In the genomic region with DNA sequence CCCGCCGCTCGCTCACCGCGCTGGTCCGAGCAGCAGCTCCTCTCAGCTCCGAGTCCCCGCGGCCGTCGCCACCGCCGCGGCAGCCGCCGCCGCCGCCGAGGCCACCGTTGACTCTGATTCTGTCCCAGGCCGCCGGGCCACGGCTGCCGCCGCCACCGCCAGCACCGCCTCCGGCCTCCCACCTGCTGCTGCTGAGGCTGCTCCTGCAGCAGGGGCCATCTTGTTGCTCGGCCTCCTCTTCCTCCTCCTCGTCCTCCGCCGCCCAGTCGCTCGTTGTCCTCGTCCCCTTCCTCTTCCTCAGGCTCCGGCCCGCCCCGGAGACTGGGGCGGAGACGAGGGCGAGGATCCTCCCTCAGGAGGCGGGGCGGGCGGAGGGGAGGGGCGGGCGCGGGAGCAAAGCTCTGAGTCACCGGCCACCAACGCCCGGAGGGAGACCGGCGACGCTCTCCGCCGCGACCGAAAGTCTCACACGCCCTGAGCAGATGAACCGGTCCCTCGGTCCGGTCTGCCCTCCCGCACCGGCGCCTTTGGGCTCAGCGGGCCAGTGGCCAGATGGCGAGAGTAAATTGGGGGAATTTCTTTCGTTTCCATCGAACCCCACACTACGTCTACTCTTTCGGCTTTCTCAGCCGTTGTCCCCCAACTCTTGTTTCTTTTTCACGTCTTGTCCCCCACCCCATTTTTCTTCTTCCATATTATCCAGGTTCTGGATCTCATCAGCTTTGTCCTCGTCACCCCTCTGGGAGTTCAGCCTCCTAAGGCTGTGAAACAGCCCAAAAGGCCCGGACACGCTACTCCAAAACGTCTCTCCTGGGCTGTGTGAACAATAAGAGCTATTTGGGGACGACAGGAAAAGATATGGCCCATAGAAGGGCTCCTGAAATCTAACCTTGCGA, we compare ENCODE assay signal across 8 cellular contexts. TPM values are rescaled to one million over a fixed set of nuclear protein-coding genes. Genes with fewer than 3 reads are reported as not detected.
DNase-seq lines count a peak whose midpoint lies in the region; ATAC-seq and TF ChIP-seq lines count a peak whose summit lies in the region.

A gene with protein sequence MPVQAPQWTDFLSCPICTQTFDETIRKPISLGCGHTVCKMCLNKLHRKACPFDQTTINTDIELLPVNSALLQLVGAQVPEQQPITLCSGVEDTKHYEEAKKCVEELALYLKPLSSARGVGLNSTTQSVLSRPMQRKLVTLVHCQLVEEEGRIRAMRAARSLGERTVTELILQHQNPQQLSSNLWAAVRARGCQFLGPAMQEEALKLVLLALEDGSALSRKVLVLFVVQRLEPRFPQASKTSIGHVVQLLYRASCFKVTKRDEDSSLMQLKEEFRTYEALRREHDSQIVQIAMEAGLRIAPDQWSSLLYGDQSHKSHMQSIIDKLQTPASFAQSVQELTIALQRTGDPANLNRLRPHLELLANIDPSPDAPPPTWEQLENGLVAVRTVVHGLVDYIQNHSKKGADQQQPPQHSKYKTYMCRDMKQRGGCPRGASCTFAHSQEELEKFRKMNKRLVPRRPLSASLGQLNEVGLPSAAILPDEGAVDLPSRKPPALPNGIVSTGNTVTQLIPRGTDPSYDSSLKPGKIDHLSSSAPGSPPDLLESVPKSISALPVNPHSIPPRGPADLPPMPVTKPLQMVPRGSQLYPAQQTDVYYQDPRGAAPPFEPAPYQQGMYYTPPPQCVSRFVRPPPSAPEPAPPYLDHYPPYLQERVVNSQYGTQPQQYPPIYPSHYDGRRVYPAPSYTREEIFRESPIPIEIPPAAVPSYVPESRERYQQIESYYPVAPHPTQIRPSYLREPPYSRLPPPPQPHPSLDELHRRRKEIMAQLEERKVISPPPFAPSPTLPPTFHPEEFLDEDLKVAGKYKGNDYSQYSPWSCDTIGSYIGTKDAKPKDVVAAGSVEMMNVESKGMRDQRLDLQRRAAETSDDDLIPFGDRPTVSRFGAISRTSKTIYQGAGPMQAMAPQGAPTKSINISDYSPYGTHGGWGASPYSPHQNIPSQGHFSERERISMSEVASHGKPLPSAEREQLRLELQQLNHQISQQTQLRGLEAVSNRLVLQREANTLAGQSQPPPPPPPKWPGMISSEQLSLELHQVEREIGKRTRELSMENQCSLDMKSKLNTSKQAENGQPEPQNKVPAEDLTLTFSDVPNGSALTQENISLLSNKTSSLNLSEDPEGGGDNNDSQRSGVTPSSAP (minus strand): TSS at position 278 of the 896 bp plus-strand sequence. CDS start 29,372 bp downstream, outside the sequence.

- peaks cover 16% of the 10 kb centered on the region for H3K36me3 Mint-ChIP-seq in CD8-positive, alpha-beta T cell

- peaks cover 45% of the 10 kb centered on the region for H3K4me1 Mint-ChIP-seq in CD8-positive, alpha-beta T cell (ENCODE audit: low read depth)

- DNase-seq in CD8-positive, alpha-beta T cell, result peak; percentile 79 to 93 (median 88)
- DNase-seq in HK-2 (ENCODE audit: unreplicated experiment) (peak; percentile 96), medulla oblongata (ENCODE audit: extremely low spot score) (peak; percentile 97)
- peak; percentile 80 for DNase-seq in NK-92 treated with Interleukin-12 subunit alpha and Interleukin-12 subunit beta, amount 100 ng/mL, for 24 hours (lab: John Stamatoyannopoulos, UW)
- peak; percentile 94 for DNase-seq in activated CD8-positive, alpha-beta memory T cell treated with anti-CD3 and anti-CD28 coated beads for 24 hours
- peak; percentile 83 for DNase-seq in effector CD4-positive, alpha-beta T cell
- DNase-seq in stimulated activated CD8-positive, alpha-beta memory T cell treated with anti-CD3 and anti-CD28 coated beads, Interleukin-12 subunit alpha, Interleukin-12 subunit beta, amount 100 ng/mL, for 1 hour (ENCODE audit: low read depth), result peak; percentile 82

- peak; percentile 95 for ATAC-seq in CD8-positive, alpha-beta T cell
- peak; percentile 92 for ATAC-seq in GM19455 (IDR thresholded peaks at IDR 0.05; ENCODE audit: unreplicated experiment)

- intact Hi-C loops in CD8-positive, alpha-beta T cell (cut with DNase I, micrococcal nuclease), result loop anchor here (1.0 to 5.0 kb wide), 11 partner anchors 136 to 1490 kb away; a partner anchor contains a TSS

- no peaks in the 10 kb centered on the region for H3K9me3 ChIP-seq in CD8-positive, alpha-beta T cell (ENCODE audit: low read length)

- POLR2A ChIA-PET in CD8-positive, alpha-beta T cell (lab: Charles Lee), result interaction anchor here (1.0 to 2.0 kb wide), 9 partner anchors 12 to 978 kb away, joined by 3 to 8 read pairs (median 5); a partner anchor contains a TSS

- H3K4me3 ChIP-seq in CD8-positive, alpha-beta T cell (ENCODE audit: low read depth, low read length), result peak within 1 kb of the TSS; percentile 94

- H3K4me1 ChIP-seq in CD8-positive, alpha-beta T cell (ENCODE audit: insufficient read depth, low read length), result peaks cover 30% of the 10 kb centered on the region

- peak within 1 kb of the TSS; percentile 93 for H3K27ac ChIP-seq in CD8-positive, alpha-beta T cell (ENCODE audit: low read depth, low read length)

- H3K4me3 Mint-ChIP-seq in CD8-positive, alpha-beta T cell, result peak within 1 kb of the TSS; percentile 95

- H3K9me3 Mint-ChIP-seq in CD8-positive, alpha-beta T cell, result no peaks in the 10 kb centered on the region

- no peaks in the 10 kb centered on the region for H3K36me3 ChIP-seq in CD8-positive, alpha-beta T cell (ENCODE audit: insufficient read depth, low read length)

- no peaks in the 10 kb centered on the region for H3K27me3 ChIP-seq in CD8-positive, alpha-beta T cell (ENCODE audit: insufficient read depth, low read length)

- CTCF ChIA-PET in CD8-positive, alpha-beta T cell (lab: Charles Lee), result interaction anchor here (1.5 kb wide), 1 partner anchor 196 kb away, joined by 6 read pairs; no protein-coding TSS in a partner anchor

- no peak for TF ChIP-seq CTCF in CD8-positive, alpha-beta T cell (IDR thresholded peaks at IDR 0.05)

- H3K27ac Mint-ChIP-seq in CD8-positive, alpha-beta T cell, result peak within 1 kb of the TSS; percentile 98

- H3K27me3 Mint-ChIP-seq in CD8-positive, alpha-beta T cell (ENCODE audit: low read depth), result no peaks in the 10 kb centered on the region

RNA-seq across cellular contexts. Expression of the gene that starts here (rescaled TPM):
- 10 to 100 TPM; 40.2 to 41.4 TPM for total RNA-seq in CD8-positive, alpha-beta T cell

Comparison
In these comparisons a context has a peak if more than half of its experiments do, and no peak if none do; other contexts are left out.
1. Peak in every context shown above with its lines: DNase-seq, ATAC-seq, H3K4me3 ChIP-seq and H3K27ac ChIP-seq.